In the genomic region with DNA sequence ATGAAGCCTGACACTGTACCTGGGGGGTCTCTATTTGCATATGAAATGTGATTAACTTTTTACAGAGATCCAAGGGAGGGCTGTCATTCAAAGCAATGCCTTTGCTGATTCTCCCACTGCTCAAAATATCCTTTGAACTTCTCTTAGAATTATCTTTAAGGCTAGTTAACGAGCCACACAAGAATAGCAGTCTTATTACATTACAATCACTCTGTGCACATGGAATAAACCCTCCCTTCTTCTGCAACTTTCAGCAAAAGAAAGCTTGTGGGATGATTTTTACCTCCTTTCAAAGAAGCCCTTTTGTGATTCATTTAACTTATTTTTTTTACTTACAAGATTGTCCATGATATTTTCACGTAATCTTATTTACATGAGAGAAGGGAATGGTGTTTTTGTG, we compare ENCODE assay signal across 6 cellular contexts.
"Had no signal": no experiment of that assay in that cellular context is flagged by ENCODE, and none has a peak within 500 bp of the region (broad histone marks: within the 10 kb centered on the region; RNA-seq: fewer than 3 reads in every experiment).

No MANE protein-coding gene starts in this region.

- DNase-seq: GM23248, H9, IMR-90, KG1 had no signal

- H3K9ac ChIP-seq: GM23248 had no signal

- H3K27ac ChIP-seq: GM23248 had no signal

- H3K4me3 ChIP-seq: GM23248, K562 had no signal

- ATAC-seq: HCT116, K562 had no signal
